ENCODE assay signal across 25 cellular contexts in the genomic region with DNA sequence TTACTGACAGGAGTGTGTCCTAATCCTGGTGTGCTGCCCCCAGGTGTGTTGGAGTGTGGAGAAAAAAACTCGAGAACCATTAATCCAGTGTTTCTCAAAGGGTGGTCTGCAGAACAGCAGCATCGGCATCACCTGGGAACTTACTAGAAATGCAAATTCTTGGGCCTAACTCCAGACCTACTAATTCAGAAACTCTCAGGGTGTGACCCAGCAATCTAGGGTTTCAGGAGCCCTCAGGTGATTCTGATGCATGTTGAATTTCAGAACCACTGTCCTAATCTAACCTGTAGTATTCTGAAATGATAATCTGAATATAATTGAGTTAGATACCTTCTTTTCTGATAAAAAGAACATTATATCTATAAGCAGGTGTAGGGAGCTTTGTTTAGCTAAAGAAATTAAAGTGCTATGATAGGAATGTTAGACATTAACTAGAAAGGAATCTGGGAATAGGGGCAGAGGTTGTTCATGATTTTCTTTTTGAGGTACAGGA. TPM values are rescaled to one million over a fixed set of nuclear protein-coding genes. Genes with fewer than 3 reads are reported as not detected.
DNase-seq lines count a peak whose midpoint lies in the region; ATAC-seq and TF ChIP-seq lines count a peak whose summit lies in the region.
"Had no signal": no experiment of that assay in that cellular context is flagged by ENCODE, and none has a peak within 500 bp of the region (broad histone marks: within the 10 kb centered on the region; RNA-seq: fewer than 3 reads in every experiment).

No MANE protein-coding gene starts in this region.

- in situ Hi-C loops in transverse colon (cut with MboI; ENCODE audit: low pct_ligation_motif_present in 1 of 4, low pct_unique_long_range_greater_than_20kb in 1 of 4, low sequenced_read_pairs in 3 of 4) = no loop called here

- H2AK5ac ChIP-seq in mesenchymal stem cell (ENCODE audit: low read length, severe bottlenecking) = peak overlapping the region; percentile 2

- H3K4me3 ChIP-seq in HCT116 (replicated peaks in 1 of 2; ENCODE audit: low read depth in 1 of 2, low read length in 2 of 2) (no peak overlapping the region), PC-9 (no peak overlapping the region), mesenchymal stem cell (ENCODE audit: insufficient read depth in 1 of 2, low read depth in 1 of 2, low read length in 2 of 2) (no peak overlapping the region), transverse colon (no peak overlapping the region)
- H3K4me3 ChIP-seq: body of pancreas, dorsolateral prefrontal cortex, MG63, right atrium auricular region had no signal

- CTCF ChIA-PET in HCT116 (lab: Charles Lee) = no interaction called here
- CTCF ChIA-PET in PC-9 (lab: Charles Lee) = no interaction called here

- WGBS in mesenchymal stem cell = 95% methylated on average over 2 of the region's 2 CpGs
- 74 to 90% methylated on average over 2 of the region's 2 CpGs for WGBS in transverse colon (ENCODE audit: low coverage in 1 of 2), 2 donors

- H3K27me3 ChIP-seq in HCT116 (ENCODE audit: insufficient read depth, low read length) (no peaks in the 10 kb centered on the region), PC-9 (ENCODE audit: insufficient read depth, low read depth) (no peaks in the 10 kb centered on the region), mesenchymal stem cell (ENCODE audit: control insufficient read depth in 1 of 2, insufficient read depth in 1 of 2, low read length in 2 of 2) (no peaks in the 10 kb centered on the region), transverse colon (no peaks in the 10 kb centered on the region)
- H3K27me3 ChIP-seq: body of pancreas, dorsolateral prefrontal cortex, MG63, right atrium auricular region had no signal

- ATAC-seq in HCT116 (no peak), HG03196 (IDR thresholded peaks at IDR 0.05; ENCODE audit: unreplicated experiment) (no peak), HG03469 (IDR thresholded peaks at IDR 0.05; ENCODE audit: unreplicated experiment) (no peak)
- ATAC-seq: left ventricle myocardium superior; natural killer cell treated with Interleukin-12 subunit alpha and Interleukin-12 subunit beta and Interleukin-15 and Interleukin-18, amount 100 ng/mL, for 72 hours; Right ventricle myocardium inferior; SK-N-SH treated with all-trans-retinoic acid at 6 μM for 48 hours; stimulated activated memory B cell treated with anti-CD40 and anti-IgM and Interleukin-4, amounts not matched to agents 10 μg/mL and 1 μg/mL and 100 μg/mL, for 72 hours had no signal

- H3K27ac ChIP-seq in HCT116 (ENCODE audit: low read depth, low read length) (no peak overlapping the region), PC-9 (peak overlapping the region; percentile 87), mesenchymal stem cell (ENCODE audit: low read length, poor library complexity, severe bottlenecking) (no peak overlapping the region), transverse colon (peak overlapping the region in 3 of 4 donors; percentile 2 to 59 (median 14))
- H3K27ac ChIP-seq: dorsolateral prefrontal cortex, right atrium auricular region had no signal

- H4K91ac ChIP-seq in mesenchymal stem cell (ENCODE audit: low read length) = no peak overlapping the region

- RAD21 ChIA-PET in HCT116 (lab: Charles Lee; ENCODE audit: low non-redundant PET in 1 of 2, low total read pairs in 2 of 2, uncharacterized antibody in 2 of 2, unreplicated experiment in 2 of 2) = no interaction called here

- intact Hi-C loops in HCT116 (cut with micrococcal nuclease) = no loop called here
- intact Hi-C loops in PC-9 (cut with micrococcal nuclease; ENCODE audit: unreplicated experiment) = no loop called here
- intact Hi-C loops in transverse colon (cut with DNase I; ENCODE audit: low total_unique reads) = no loop called here

- no peaks in the 10 kb centered on the region for H3K9me3 ChIP-seq in HCT116 (ENCODE audit: control insufficient read depth in 1 of 2, insufficient read depth in 1 of 2, low read depth in 1 of 2, low read length in 2 of 2)
- H3K9me3 ChIP-seq in PC-9 (ENCODE audit: insufficient read depth, low read depth) = no peaks in the 10 kb centered on the region
- H3K9me3 ChIP-seq in mesenchymal stem cell (ENCODE audit: control insufficient read depth, low read length) = no peaks in the 10 kb centered on the region
- H3K9me3 ChIP-seq in transverse colon = no peaks in the 10 kb centered on the region
- H3K9me3 ChIP-seq: body of pancreas, right atrium auricular region had no signal

- H3K14ac ChIP-seq in mesenchymal stem cell (ENCODE audit: low read length in 2 of 2) = no peak overlapping the region

- no peak overlapping the region for H4K8ac ChIP-seq in mesenchymal stem cell (ENCODE audit: low read length)

- no peak for TF ChIP-seq POLR2A in HCT116 (IDR thresholded peaks at IDR 0.05; ENCODE audit: borderline replicate concordance, extremely low read depth, insufficient read depth, insufficient read length)
- no peak for TF ChIP-seq POLR2A in transverse colon (IDR thresholded peaks at IDR 0.05)

- H3K4me1 ChIP-seq in HCT116 (ENCODE audit: control insufficient read depth in 1 of 2, insufficient read depth in 2 of 2, low read length in 2 of 2) = no peaks in the 10 kb centered on the region
- H3K4me1 ChIP-seq in PC-9 (replicated peaks; ENCODE audit: insufficient read depth) = peaks cover 29% of the 10 kb centered on the region
- H3K4me1 ChIP-seq in mesenchymal stem cell (ENCODE audit: control insufficient read depth, insufficient read depth, low read depth, low read length) = peaks cover 3% of the 10 kb centered on the region
- peaks cover 0 to 7% (median 5%) of the 10 kb centered on the region in 4 donors for H3K4me1 ChIP-seq in transverse colon

- H2AFZ ChIP-seq in HCT116 (ENCODE audit: low read depth, low read length, poor library complexity, severe bottlenecking) (peak overlapping the region; percentile 36), PC-9 (peak overlapping the region; percentile 73), mesenchymal stem cell (ENCODE audit: low read depth, low read length) (no peak overlapping the region)

- no peaks in the 10 kb centered on the region for H3K36me3 ChIP-seq in HCT116 (ENCODE audit: control insufficient read depth in 1 of 2, insufficient read depth in 2 of 2, low read length in 2 of 2)
- no peaks in the 10 kb centered on the region for H3K36me3 ChIP-seq in PC-9 (ENCODE audit: low read depth)
- H3K36me3 ChIP-seq in mesenchymal stem cell (ENCODE audit: control insufficient read depth in 1 of 2, insufficient read depth in 2 of 2, low read depth in 1 of 2, low read length in 2 of 2) = no peaks in the 10 kb centered on the region
- H3K36me3 ChIP-seq in transverse colon = no peaks in the 10 kb centered on the region
- H3K36me3 ChIP-seq: MG63, right atrium auricular region had no signal

- H4K20me1 ChIP-seq in HCT116 (ENCODE audit: insufficient read depth) (no peaks in the 10 kb centered on the region), PC-9 (ENCODE audit: insufficient read depth) (no peaks in the 10 kb centered on the region)

- TF ChIP-seq CTCF in HCT116 (IDR thresholded peaks at IDR 0.05 in 2 of 3, conservative IDR thresholded peaks at IDR 0.05 in 1 of 3; ENCODE audit: borderline replicate concordance in 1 of 3, insufficient read depth in 1 of 3, low read depth in 2 of 3, low read length in 2 of 3) (no peak), PC-9 (conservative IDR thresholded peaks at IDR 0.05) (no peak), transverse colon (IDR thresholded peaks at IDR 0.05) (no peak)

- H3K4me2 ChIP-seq in HCT116 (ENCODE audit: low read length) = no peak overlapping the region
- H3K4me2 ChIP-seq in PC-9 = peak overlapping the region; percentile 44; the same call in 1 of the 2 replicates
- no peak overlapping the region for H3K4me2 ChIP-seq in mesenchymal stem cell (ENCODE audit: low read length, poor library complexity, severe bottlenecking)

- H3K9ac ChIP-seq in HCT116 (ENCODE audit: low read length) = no peak overlapping the region
- no peak overlapping the region for H3K9ac ChIP-seq in mesenchymal stem cell (ENCODE audit: low read length)

- no peak overlapping the region for H2BK12ac ChIP-seq in mesenchymal stem cell (ENCODE audit: low read length in 2 of 2)

- POLR2A ChIA-PET in HCT116 (lab: Charles Lee) = no interaction called here
- POLR2A ChIA-PET in PC-9 (lab: Charles Lee; ENCODE audit: unreplicated experiment) = no interaction called here

- BruUV-seq in HCT116 (replicated peaks; lab: Mats Ljungman, UMichigan) (no TSS peak), PC-9 (replicated peaks; lab: Mats Ljungman, UMichigan) (no TSS peak)

- DNase-seq in HCT116 (ENCODE audit: low read depth, low spot score) (no peak), PC-9 (no peak), mesenchymal stem cell (no peak), transverse colon (no peak), A172 (ENCODE audit: low spot score) (no peak), SW 1271 (lab: John Stamatoyannopoulos, UW) (no peak)
- DNase-seq: activated CD4-positive, alpha-beta T cell treated with anti-CD3 and anti-CD28 coated beads for 48 hours; activated T-cell treated with anti-CD3 and anti-CD28 coated beads, Interleukin-2, amount 50 U/mL, for 24 hours; cerebellar nuclear complex; dorsolateral prefrontal cortex; glutamatergic neuron; KBM-7; left ventricle myocardium superior; MG63; NCI-H2081; OCI-M1; stimulated activated CD4-positive, alpha-beta T cell treated with anti-CD3 and anti-CD28 coated beads, Interleukin-4, amount 100 ng/mL, for 4 hours had no signal

- H2BK15ac ChIP-seq in mesenchymal stem cell (ENCODE audit: low read depth, poor library complexity, severe bottlenecking) = no peak overlapping the region

- TF ChIP-seq EP300 in transverse colon (IDR thresholded peaks at IDR 0.05; ENCODE audit: low read depth) = no peak

- no peak overlapping the region for H3K18ac ChIP-seq in mesenchymal stem cell (ENCODE audit: low read depth in 1 of 2, low read length in 2 of 2)

- H3K79me2 ChIP-seq in HCT116 (ENCODE audit: insufficient read depth, low read length) (no peaks in the 10 kb centered on the region), PC-9 (ENCODE audit: low read depth) (no peaks in the 10 kb centered on the region)

- H3K23ac ChIP-seq in mesenchymal stem cell (ENCODE audit: low read length in 2 of 2) = no peak overlapping the region

- TF ChIP-seq RAD21 in HCT116 (IDR thresholded peaks at IDR 0.05; ENCODE audit: low read depth) = no peak

- no peaks in the 10 kb centered on the region for H3K9me2 ChIP-seq in HCT116 (ENCODE audit: insufficient read depth)
- H3K9me2 ChIP-seq in PC-9 (ENCODE audit: insufficient read depth) = no peaks in the 10 kb centered on the region

- no peak overlapping the region for H2BK120ac ChIP-seq in mesenchymal stem cell (ENCODE audit: low read depth, low read length)

- H3K79me1 ChIP-seq in mesenchymal stem cell (replicated peaks; ENCODE audit: low read length, poor library complexity, severe bottlenecking) = no peaks in the 10 kb centered on the region

- H3F3A ChIP-seq in PC-9 (ENCODE audit: insufficient read depth, low read depth) = peaks cover 21% of the 10 kb centered on the region

- H3K4ac ChIP-seq in mesenchymal stem cell (ENCODE audit: low read depth in 1 of 2, low read length in 2 of 2) = no peak overlapping the region

- H2BK5ac ChIP-seq in mesenchymal stem cell (ENCODE audit: low read depth, low read length, poor library complexity, severe bottlenecking) = no peak overlapping the region

RNA-seq across cellular contexts. Expression of a gene that starts 30.1 kb away (rescaled TPM):
- total RNA-seq in HCT116 (2021; ENCODE audit: unreplicated experiment) (26.5 TPM), PC-9 (2021) (52.2 and 60.2 TPM in 2 replicates), transverse colon (100 to 1,000 TPM in 3 of 4 donors, 10 to 100 TPM in 1; 51.3 to 179 (median 136) TPM)
- 6.1 and 10.7 TPM in 2 replicates for polyA plus RNA-seq in HCT116 (2012)
- 1,394 TPM for polyA plus RNA-seq in mesenchymal stem cell (2013, experiment 1 of 2)
- polyA plus RNA-seq in mesenchymal stem cell (2013, experiment 2 of 2) = 1,387 TPM
- 97.7 and 112 TPM in 2 replicates for total RNA-seq in A172 (2014; rRNA removed; shearing (Covaris generic))

Comparison
In these comparisons a context has a peak if more than half of its experiments do, and no peak if none do; other contexts are left out.
1. H3K27ac ChIP-seq: peak in PC-9 (single experiment) and transverse colon (3 of 4); none in HCT116 (single experiment) and mesenchymal stem cell (single experiment).